In the genomic region with DNA sequence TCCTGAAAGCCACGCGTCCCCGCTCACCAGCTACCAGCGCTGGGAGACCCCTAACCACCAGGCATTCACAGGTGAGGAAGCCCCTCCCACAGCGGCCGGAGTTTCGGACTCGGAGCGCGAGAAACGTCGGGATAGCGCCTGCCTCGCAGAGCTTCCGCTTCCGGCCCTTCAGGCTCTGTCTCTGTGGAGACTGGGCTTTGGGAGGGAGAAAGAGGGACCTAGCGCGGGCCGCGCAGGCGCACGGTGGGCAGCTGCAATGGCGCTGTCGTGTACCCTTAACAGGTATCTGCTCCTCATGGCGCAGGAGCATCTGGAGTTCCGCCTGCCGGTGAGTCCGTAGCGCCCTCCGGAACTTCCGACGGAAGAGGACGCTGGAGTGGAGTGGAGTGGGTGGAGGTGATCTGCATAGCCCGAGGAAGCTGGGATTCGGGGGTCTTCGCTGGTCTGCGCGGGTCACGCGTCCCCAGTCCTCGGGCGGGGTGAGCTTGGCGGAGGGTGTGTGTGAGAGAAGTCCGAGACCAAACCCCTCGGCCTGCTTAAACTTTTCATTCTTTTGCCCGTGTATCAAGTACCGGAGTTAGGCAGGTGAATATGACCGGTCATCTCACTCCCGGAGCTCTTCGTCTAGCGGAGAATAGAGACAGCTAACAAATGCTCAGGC, we compare ENCODE assay signal across 7 cellular contexts. TPM values are rescaled to one million over a fixed set of nuclear protein-coding genes. Genes with fewer than 3 reads are reported as not detected.
DNase-seq lines count a peak whose midpoint lies in the region; ATAC-seq and TF ChIP-seq lines count a peak whose summit lies in the region.

TRMT11 (plus strand) TSS at position 246 of the 661 bp plus-strand sequence; CDS start at position 257, 11 bp downstream.

- H3K36me3 ChIP-seq in ascending aorta (peaks cover 0 to 4% of the 10 kb centered on the region in 2 donors), hepatocyte (replicated peaks; ENCODE audit: insufficient read depth, low read depth) (no peaks in the 10 kb centered on the region)

- H3K4me1 ChIP-seq in ascending aorta (peaks cover 0 to 3% of the 10 kb centered on the region in 2 donors), hepatocyte (ENCODE audit: insufficient read depth) (peaks cover 16% of the 10 kb centered on the region)

- H3K27me3 ChIP-seq in ascending aorta (no peaks in the 10 kb centered on the region), hepatocyte (no peaks in the 10 kb centered on the region)

- H3K27ac ChIP-seq in ascending aorta: peak within 1 kb of the TSS; percentile 87 to 88
- peak within 1 kb of the TSS; percentile 87 for H3K27ac ChIP-seq in hepatocyte

- H2AFZ ChIP-seq in hepatocyte: peak within 1 kb of the TSS; percentile 86

- no peak for TF ChIP-seq CTCF in ascending aorta (IDR thresholded peaks at IDR 0.05)
- no peak for TF ChIP-seq CTCF in hepatocyte (IDR thresholded peaks at IDR 0.05; ENCODE audit: poor library complexity)

- no peaks in the 10 kb centered on the region for H3K9me3 ChIP-seq in ascending aorta
- no peaks in the 10 kb centered on the region for H3K9me3 ChIP-seq in hepatocyte (ENCODE audit: low read depth)

- under 1% methylated on average over 51 of the region's 51 CpGs for whole genome bisulfite sequencing in hepatocyte (ENCODE audit: low lambda C conversion rate, missing lambda C conversion rate)

- peaks cover 52% of the 10 kb centered on the region for H3K79me2 ChIP-seq in hepatocyte

- H3K4me3 ChIP-seq in ascending aorta: peak within 1 kb of the TSS; percentile 74 to 83
- peak within 1 kb of the TSS; percentile 30 for H3K4me3 ChIP-seq in hepatocyte

- H3K9me2 ChIP-seq in hepatocyte (replicated peaks; ENCODE audit: insufficient read depth): no peaks in the 10 kb centered on the region

- DNase-seq in NCI-H146 (lab: John Stamatoyannopoulos, UW): peak; percentile 99
- peak; percentile 63 to 86 (median 76) for DNase-seq in T-helper 2 cell
- DNase-seq in ascending aorta (ENCODE audit: low spot score in 2 of 2): peak; percentile 31 to 91
- DNase-seq in hepatocyte (ENCODE audit: low spot score): peak; percentile 96
- DNase-seq in renal cortical epithelial cell (ENCODE audit: low read depth): peak; percentile 82

- peaks cover under 1% of the 10 kb centered on the region for H4K20me1 ChIP-seq in hepatocyte (ENCODE audit: insufficient read depth, poor library complexity, severe bottlenecking)

- peak; percentile 98 for ATAC-seq in GM18498 (IDR thresholded peaks at IDR 0.05; ENCODE audit: unreplicated experiment)
- peak; percentile 95 for ATAC-seq in HG02870 (IDR thresholded peaks at IDR 0.05; ENCODE audit: unreplicated experiment)

- peak within 1 kb of the TSS; percentile 80 for H3K4me2 ChIP-seq in hepatocyte

- intact Hi-C loops in ascending aorta (cut with DNase I): loop anchor here (10.0 kb wide), 1 partner anchor 832 kb away; the partner anchor contains the start of gene TPD52L1

RNA-seq across cellular contexts. Expression of gene TRMT11, which starts in this region (rescaled TPM):
- total RNA-seq in ascending aorta (44.6 TPM), hepatocyte (20.7 and 27.6 TPM in 2 replicates), renal cortical epithelial cell (26.9 and 27.2 TPM in 2 replicates)
- 14.8 and 18.6 TPM in 2 replicates for polyA plus RNA-seq in hepatocyte

Comparison
In these comparisons a context has a peak if more than half of its experiments do, and no peak if none do; other contexts are left out.
1. Peak in every context shown above with its lines: DNase-seq, ATAC-seq, H3K4me3 ChIP-seq and H3K27ac ChIP-seq.